Comparison of ENCODE assay signal across 8 cellular contexts in the genomic region with DNA sequence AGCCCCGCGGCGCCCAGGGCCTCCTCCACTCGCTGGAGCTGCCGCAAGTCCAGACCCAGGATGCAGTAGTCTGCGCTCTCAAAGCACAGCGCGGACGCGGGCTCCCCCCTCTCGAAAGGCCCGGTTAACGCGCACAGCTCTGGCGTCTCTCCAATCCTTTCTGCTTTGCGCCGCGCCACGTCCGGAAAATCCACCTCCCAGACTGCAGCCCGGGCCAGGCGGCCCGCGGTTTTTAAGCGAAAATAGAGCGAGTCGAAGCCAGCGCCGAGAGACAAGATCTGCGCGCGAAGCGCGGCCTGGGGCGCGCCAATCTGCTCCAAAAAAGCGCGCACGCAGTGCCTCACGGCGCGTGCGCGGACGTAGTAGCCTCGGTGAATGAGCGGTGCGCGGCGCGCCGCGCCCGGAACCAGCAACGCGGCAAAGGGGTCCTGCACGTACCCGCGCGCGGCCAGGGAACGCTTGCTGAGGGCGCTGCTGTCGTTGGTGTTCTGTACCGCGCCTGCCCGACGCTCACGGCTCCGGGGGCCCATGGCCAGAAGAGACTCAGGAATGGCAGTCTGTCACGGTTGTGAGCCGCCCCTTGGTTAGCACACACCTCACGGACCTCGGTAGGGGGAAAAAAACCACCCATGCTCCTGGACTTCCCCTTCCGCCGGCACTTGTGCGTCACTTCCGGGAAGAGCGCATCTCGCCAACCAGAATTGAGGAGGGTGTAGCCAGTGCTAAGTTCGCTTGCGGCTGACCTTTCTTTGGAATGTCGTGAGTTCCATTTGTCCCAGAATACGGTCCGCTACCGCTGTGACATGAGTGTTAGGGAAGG. TPM values are rescaled to one million over a fixed set of nuclear protein-coding genes. Genes with fewer than 3 reads are reported as not detected.
DNase-seq lines count a peak whose midpoint lies in the region; ATAC-seq and TF ChIP-seq lines count a peak whose summit lies in the region.

A gene with protein sequence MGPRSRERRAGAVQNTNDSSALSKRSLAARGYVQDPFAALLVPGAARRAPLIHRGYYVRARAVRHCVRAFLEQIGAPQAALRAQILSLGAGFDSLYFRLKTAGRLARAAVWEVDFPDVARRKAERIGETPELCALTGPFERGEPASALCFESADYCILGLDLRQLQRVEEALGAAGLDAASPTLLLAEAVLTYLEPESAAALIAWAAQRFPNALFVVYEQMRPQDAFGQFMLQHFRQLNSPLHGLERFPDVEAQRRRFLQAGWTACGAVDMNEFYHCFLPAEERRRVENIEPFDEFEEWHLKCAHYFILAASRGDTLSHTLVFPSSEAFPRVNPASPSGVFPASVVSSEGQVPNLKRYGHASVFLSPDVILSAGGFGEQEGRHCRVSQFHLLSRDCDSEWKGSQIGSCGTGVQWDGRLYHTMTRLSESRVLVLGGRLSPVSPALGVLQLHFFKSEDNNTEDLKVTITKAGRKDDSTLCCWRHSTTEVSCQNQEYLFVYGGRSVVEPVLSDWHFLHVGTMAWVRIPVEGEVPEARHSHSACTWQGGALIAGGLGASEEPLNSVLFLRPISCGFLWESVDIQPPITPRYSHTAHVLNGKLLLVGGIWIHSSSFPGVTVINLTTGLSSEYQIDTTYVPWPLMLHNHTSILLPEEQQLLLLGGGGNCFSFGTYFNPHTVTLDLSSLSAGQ (minus strand): TSS at position 614 of the 820 bp plus-strand sequence. CDS start 84 bp downstream, at position 530.

- H3K4me3 ChIP-seq in left ventricle myocardium inferior: peak within 1 kb of the TSS; percentile 89

- peak; percentile 92 for DNase-seq in GM13977 (ENCODE audit: low spot score)
- DNase-seq in NCI-H187 (lab: John Stamatoyannopoulos, UW): peak; percentile 70 to 76
- DNase-seq in T-helper 2 cell: peak; percentile 65 to 97 (median 87)
- DNase-seq in amygdala (lab: John Stamatoyannopoulos, UW): peak; percentile 64 to 94 (median 86)
- DNase-seq in left ventricle myocardium inferior: peak; percentile 92
- DNase-seq in progenitor cell of endocrine pancreas (ENCODE audit: low spot score, unreplicated experiment): peak; percentile 65
- DNase-seq in ureter (ENCODE audit: low spot score): peak; percentile 94

- peak; percentile 83 for ATAC-seq in HG02884 (IDR thresholded peaks at IDR 0.05; ENCODE audit: unreplicated experiment)

- TF ChIP-seq CTCF in GM13977 (IDR thresholded peaks at IDR 0.05; ENCODE audit: extremely low read depth, insufficient read depth, missing control alignments) (no peak), left ventricle myocardium inferior (IDR thresholded peaks at IDR 0.05; ENCODE audit: borderline replicate concordance) (peak; percentile 19), progenitor cell of endocrine pancreas (IDR thresholded peaks at IDR 0.05; ENCODE audit: unreplicated experiment) (no peak)

- H3K4me3 Mint-ChIP-seq in progenitor cell of endocrine pancreas (ENCODE audit: low read depth): peak within 1 kb of the TSS; percentile 92

- no peaks in the 10 kb centered on the region for H3K27me3 ChIP-seq in left ventricle myocardium inferior (ENCODE audit: low read depth)

- no peaks in the 10 kb centered on the region for H3K9me3 Mint-ChIP-seq in progenitor cell of endocrine pancreas (ENCODE audit: low read depth)

- H3K4me1 Mint-ChIP-seq in progenitor cell of endocrine pancreas (ENCODE audit: low read depth): peaks cover 16% of the 10 kb centered on the region

- H3K27ac Mint-ChIP-seq in progenitor cell of endocrine pancreas: peak within 1 kb of the TSS; percentile 97

- in situ Hi-C loops in GM13977 (cut with MboI; ENCODE audit: low pct_unique_long_range_greater_than_20kb, low sequenced_read_pairs, unreplicated experiment): no loop called here

- peaks cover 6% of the 10 kb centered on the region for H3K27me3 Mint-ChIP-seq in progenitor cell of endocrine pancreas

- no peaks in the 10 kb centered on the region for H3K9me3 ChIP-seq in left ventricle myocardium inferior (replicated peaks)

- H3K4me1 ChIP-seq in left ventricle myocardium inferior: peaks cover 65% of the 10 kb centered on the region

- H3K36me3 Mint-ChIP-seq in progenitor cell of endocrine pancreas (ENCODE audit: insufficient read depth): peaks cover 5% of the 10 kb centered on the region

- H3K27ac ChIP-seq in left ventricle myocardium inferior (replicated peaks): peak within 1 kb of the TSS; percentile 97

- intact Hi-C loops in left ventricle myocardium inferior (cut with micrococcal nuclease): no loop called here

- peaks cover 19% of the 10 kb centered on the region for H3K36me3 ChIP-seq in left ventricle myocardium inferior

RNA-seq across cellular contexts. Expression of the gene that starts here (rescaled TPM):
- total RNA-seq in left ventricle myocardium inferior (7.0 TPM), progenitor cell of endocrine pancreas (11.0 and 11.5 TPM in 2 replicates), ureter (12.8 TPM)

Comparison
In these comparisons a context has a peak if more than half of its experiments do, and no peak if none do; other contexts are left out.
1. Peak in every context shown above with its lines: DNase-seq, ATAC-seq, H3K4me3 ChIP-seq and H3K27ac ChIP-seq.